In the genomic region with DNA sequence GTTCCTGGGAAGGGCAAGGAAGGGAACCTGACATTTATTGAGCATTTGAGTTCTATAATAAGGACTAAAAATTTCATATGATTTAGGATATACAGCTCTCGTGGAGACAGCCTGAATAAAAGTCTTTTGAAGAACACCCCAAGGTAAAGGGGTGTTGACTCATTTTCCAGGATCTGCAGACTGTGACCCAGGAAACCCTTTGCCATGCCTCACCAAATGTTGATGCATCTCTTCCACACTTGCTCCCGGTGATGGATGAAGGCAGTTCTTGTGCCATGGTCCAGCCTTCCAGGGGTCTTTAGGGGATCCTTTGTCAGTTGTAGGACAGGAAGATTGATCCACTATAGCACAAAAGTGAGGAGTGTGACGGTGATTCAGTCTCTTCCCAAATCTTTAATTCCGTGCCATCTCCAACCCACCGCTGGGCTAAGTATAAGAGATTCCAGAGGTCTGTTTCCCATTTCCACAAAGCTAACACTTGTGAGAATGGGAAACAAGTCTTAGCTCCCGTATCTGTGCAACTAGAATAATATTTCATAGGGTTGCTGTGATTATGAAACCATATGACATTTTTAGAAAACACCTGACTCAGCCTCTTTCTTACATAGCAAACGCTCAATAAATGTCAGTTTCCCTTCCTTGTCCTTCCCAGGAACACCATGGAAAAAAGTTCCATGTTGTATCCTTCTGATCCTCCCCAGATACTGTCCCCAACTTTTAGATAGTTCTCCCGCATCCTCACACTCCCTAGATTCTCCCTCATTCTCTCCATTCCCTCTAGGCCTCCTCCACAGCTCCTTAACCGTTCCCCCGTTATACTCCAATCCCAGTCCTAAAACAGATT, we compare ENCODE assay signal across 8 cellular contexts. TPM values are rescaled to one million over a fixed set of nuclear protein-coding genes. Genes with fewer than 3 reads are reported as not detected.
DNase-seq lines count a peak whose midpoint lies in the region; ATAC-seq and TF ChIP-seq lines count a peak whose summit lies in the region.

No MANE protein-coding gene starts in this region.

- H3K9ac ChIP-seq in mammary epithelial cell (ENCODE audit: insufficient read depth, low read length) (peak overlapping the region; percentile 66), mesendoderm (ENCODE audit: low read length) (peak overlapping the region; percentile 96)

- no peak overlapping the region for H3K4ac ChIP-seq in mesendoderm (ENCODE audit: low read depth, low read length)

- no peaks in the 10 kb centered on the region for H4K20me1 ChIP-seq in mammary epithelial cell (ENCODE audit: insufficient read depth, low read length)

- no peak overlapping the region for H4K5ac ChIP-seq in mesendoderm (ENCODE audit: low read length)

- peak overlapping the region; percentile 2 for H2BK5ac ChIP-seq in mesendoderm (ENCODE audit: low read length)

- TSS peak; percentile 57 for BruUV-seq in mammary epithelial cell (replicated peaks; lab: Mats Ljungman, UMichigan)

- peak overlapping the region; percentile 40 for H4K8ac ChIP-seq in mesendoderm (ENCODE audit: low read depth, low read length)

- H3K27me3 ChIP-seq in left ventricle myocardium inferior (ENCODE audit: low read depth) = no peaks in the 10 kb centered on the region
- no peaks in the 10 kb centered on the region for H3K27me3 ChIP-seq in mammary epithelial cell (ENCODE audit: insufficient read depth, low read length)
- no peaks in the 10 kb centered on the region for H3K27me3 ChIP-seq in mesendoderm (ENCODE audit: insufficient read depth, low read length, poor library complexity)
- no peaks in the 10 kb centered on the region for H3K27me3 ChIP-seq in vagina

- H3K4me2 ChIP-seq in mammary epithelial cell (ENCODE audit: insufficient read depth, low read depth, low read length) (peak overlapping the region; percentile 71), mesendoderm (ENCODE audit: low read length) (peak overlapping the region; percentile 60)

- no peak overlapping the region for H3K18ac ChIP-seq in mesendoderm (ENCODE audit: low read length)

- in situ Hi-C loops in mammary epithelial cell (cut with MboI; ENCODE audit: low sequenced_read_pairs in 2 of 2) = no loop called here

- H3K56ac ChIP-seq in mesendoderm (ENCODE audit: low read length) = peak overlapping the region; percentile 98

- peak overlapping the region; percentile 78 for H3K4me3 ChIP-seq in left ventricle myocardium inferior
- H3K4me3 ChIP-seq in mammary epithelial cell (replicated peaks in 1 of 3; ENCODE audit: insufficient read depth in 1 of 3, low read depth in 2 of 3, low read length in 3 of 3) = peak overlapping the region; percentile 74 to 86 (median 76)
- peak overlapping the region; percentile 43 for H3K4me3 ChIP-seq in mesendoderm (ENCODE audit: low read length)
- H3K4me3 ChIP-seq in vagina = peak overlapping the region; percentile 51 to 73

- dilution Hi-C loops in mammary epithelial cell (cut with HindIII; ENCODE audit: low sequenced_read_pairs) = loop anchor here (5.0 kb wide), 1 partner anchor 33 kb away; no protein-coding TSS in a partner anchor

- ATAC-seq in Right ventricle myocardium inferior (no peak), GM19397 (IDR thresholded peaks at IDR 0.05; ENCODE audit: unreplicated experiment) (no peak), HG03135 (IDR thresholded peaks at IDR 0.05; ENCODE audit: unreplicated experiment) (no peak)

- no peak overlapping the region for H2AK5ac ChIP-seq in mesendoderm (ENCODE audit: low read length)

- intact Hi-C loops in left ventricle myocardium inferior (cut with micrococcal nuclease) = no loop called here
- intact Hi-C loops in Right ventricle myocardium inferior (cut with DNase I) = no loop called here
- intact Hi-C loops in mammary epithelial cell (cut with micrococcal nuclease) = loop anchor here (1.0 to 10.0 kb wide), 6 partner anchors 21 to 354 kb away; partner anchors contain the start of genes ATP5MC2, MYG1, PCBP2 and PFDN5
- intact Hi-C loops in vagina (cut with DNase I) = no loop called here

- peak overlapping the region; percentile 97 for H3K27ac ChIP-seq in left ventricle myocardium inferior (replicated peaks)
- peak overlapping the region; percentile 53 for H3K27ac ChIP-seq in mammary epithelial cell (ENCODE audit: insufficient read depth, low read depth, low read length)
- no peak overlapping the region for H3K27ac ChIP-seq in mesendoderm (ENCODE audit: low read depth, low read length)
- peak overlapping the region; percentile 81 for H3K27ac ChIP-seq in vagina

- H3K9me3 ChIP-seq in left ventricle myocardium inferior (replicated peaks) (no peaks in the 10 kb centered on the region), mammary epithelial cell (replicated peaks; ENCODE audit: insufficient read depth, low read length) (no peaks in the 10 kb centered on the region), vagina (no peaks in the 10 kb centered on the region)

- no peak overlapping the region for H2BK15ac ChIP-seq in mesendoderm (replicated peaks; ENCODE audit: low read depth)

- no peak overlapping the region for H2BK120ac ChIP-seq in mesendoderm (ENCODE audit: low read depth, low read length)

- CTCF ChIA-PET in mammary epithelial cell (lab: Charles Lee; ENCODE audit: low non-redundant PET) = interaction anchor here (0.5 to 1.1 kb wide), 16 partner anchors 24 to 1023 kb away, joined by 3 to 17 read pairs (median 4); no protein-coding TSS in a partner anchor

- H3K36me3 ChIP-seq in left ventricle myocardium inferior (peaks cover 26% of the 10 kb centered on the region), mammary epithelial cell (ENCODE audit: insufficient read depth, low read length) (peaks cover 7% of the 10 kb centered on the region), mesendoderm (ENCODE audit: control insufficient read depth, insufficient read depth, low read length) (no peaks in the 10 kb centered on the region), vagina (peaks cover 0 to 17% of the 10 kb centered on the region in 2 donors)

- peak overlapping the region; percentile 97 for H2AFZ ChIP-seq in mammary epithelial cell (ENCODE audit: low read depth, low read length)

- peaks cover 51% of the 10 kb centered on the region for H3K4me1 ChIP-seq in left ventricle myocardium inferior
- H3K4me1 ChIP-seq in mammary epithelial cell (ENCODE audit: insufficient read depth, low read length) = peaks cover 25% of the 10 kb centered on the region
- H3K4me1 ChIP-seq in mesendoderm (ENCODE audit: control insufficient read depth, low read depth, low read length) = peaks cover 3% of the 10 kb centered on the region
- H3K4me1 ChIP-seq in vagina = peaks cover 45% of the 10 kb centered on the region

- 48% methylated on average over 10 of the region's 10 CpGs for WGBS in mammary epithelial cell (ENCODE audit: low coverage, missing lambda C conversion rate)
- WGBS in mesendoderm (ENCODE audit: extremely low coverage, insufficient coverage, low lambda C conversion rate) = no CpG with 5 or more reads among the region's 10 CpGs

- DNase-seq in left ventricle myocardium inferior (no peak), Right ventricle myocardium inferior (ENCODE audit: missing footprints) (no peak), mammary epithelial cell (no peak), mesendoderm (no peak), vagina (ENCODE audit: extremely low spot score in 2 of 2) (no peak), superior temporal gyrus (ENCODE audit: extremely low spot score) (no peak)

- no peak overlapping the region for H3K23ac ChIP-seq in mesendoderm (ENCODE audit: low read length)

- peaks cover 2% of the 10 kb centered on the region for H3K79me1 ChIP-seq in mesendoderm (ENCODE audit: low read length)

- TF ChIP-seq CTCF in left ventricle myocardium inferior (IDR thresholded peaks at IDR 0.05; ENCODE audit: borderline replicate concordance) = no peak
- TF ChIP-seq CTCF in mammary epithelial cell (conservative IDR thresholded peaks at IDR 0.05 in 1 of 2, IDR thresholded peaks at IDR 0.05 in 1 of 2; ENCODE audit: extremely low read depth in 1 of 2, insufficient read depth in 1 of 2, low read depth in 1 of 2, low read length in 2 of 2) = no peak
- TF ChIP-seq CTCF in vagina (IDR thresholded peaks at IDR 0.05) = no peak

- no peak for TF ChIP-seq POLR2A in vagina (IDR thresholded peaks at IDR 0.05)

- H3K79me2 ChIP-seq in mammary epithelial cell (ENCODE audit: insufficient read depth, low read length) = peaks cover 11% of the 10 kb centered on the region
- no peaks in the 10 kb centered on the region for H3K79me2 ChIP-seq in mesendoderm (ENCODE audit: control insufficient read depth, insufficient read depth, low read length)

RNA-seq across cellular contexts. Expression of gene AAAS, which starts 0.8 kb away (rescaled TPM):
- total RNA-seq in left ventricle myocardium inferior (45.1 TPM), Right ventricle myocardium inferior (38.5 TPM), mammary epithelial cell (10 to 100 TPM; 29.2 to 45.4 TPM), vagina (30.9 TPM)
- 58.3 TPM for polyA plus RNA-seq in mammary epithelial cell
- 84.3 TPM for polyA minus RNA-seq in mammary epithelial cell
- 45.2 TPM for polyA plus RNA-seq in mesendoderm (2013, experiment 1 of 2)
- polyA plus RNA-seq in mesendoderm (2013, experiment 2 of 2) = 44.8 TPM

RNA-seq across cellular contexts. Expression of gene SP7, which starts 15.6 kb away (rescaled TPM):
- total RNA-seq in left ventricle myocardium inferior (not detected), Right ventricle myocardium inferior (not detected), mammary epithelial cell (not detected), vagina (not detected)
- polyA plus RNA-seq in mammary epithelial cell = not detected
- polyA minus RNA-seq in mammary epithelial cell = not detected
- 0.10 TPM for polyA plus RNA-seq in mesendoderm (2013, experiment 1 of 2)
- 0.04 TPM for polyA plus RNA-seq in mesendoderm (2013, experiment 2 of 2)

RNA-seq across cellular contexts. Expression of gene MYG1, which starts 21.1 kb away (rescaled TPM):
- total RNA-seq in left ventricle myocardium inferior (34.8 TPM), Right ventricle myocardium inferior (38.5 TPM), mammary epithelial cell (10 to 100 TPM; 29.5 to 61.9 TPM), vagina (41.5 TPM)
- polyA plus RNA-seq in mammary epithelial cell = 50.9 TPM
- polyA minus RNA-seq in mammary epithelial cell = 31.3 TPM
- polyA plus RNA-seq in mesendoderm (2013, experiment 1 of 2) = 90.2 TPM
- polyA plus RNA-seq in mesendoderm (2013, experiment 2 of 2) = 93.0 TPM

RNA-seq across cellular contexts. Expression of gene PFDN5, which starts 25.2 kb away (rescaled TPM):
- total RNA-seq in left ventricle myocardium inferior (399 TPM), Right ventricle myocardium inferior (392 TPM), mammary epithelial cell (100 to 1,000 TPM; 162 to 187 TPM), vagina (673 TPM)
- polyA plus RNA-seq in mammary epithelial cell = 581 TPM
- 173 TPM for polyA minus RNA-seq in mammary epithelial cell
- polyA plus RNA-seq in mesendoderm (2013, experiment 1 of 2) = 277 TPM
- 277 TPM for polyA plus RNA-seq in mesendoderm (2013, experiment 2 of 2)

RNA-seq across cellular contexts. Expression of gene ESPL1, which starts 52.5 kb away (rescaled TPM):
- 0.36 TPM for total RNA-seq in left ventricle myocardium inferior
- total RNA-seq in Right ventricle myocardium inferior = 0.97 TPM
- total RNA-seq in mammary epithelial cell = 10 to 100 TPM in 1 of 2 donors, under 1 TPM in 1; 0.67 to 19.7 TPM
- polyA plus RNA-seq in mammary epithelial cell = 10.0 TPM
- 62.4 TPM for polyA minus RNA-seq in mammary epithelial cell
- polyA plus RNA-seq in mesendoderm (2013, experiment 1 of 2) = 16.8 TPM
- 15.4 TPM for polyA plus RNA-seq in mesendoderm (2013, experiment 2 of 2)
- 17.7 TPM for total RNA-seq in vagina
